In the genomic region with DNA sequence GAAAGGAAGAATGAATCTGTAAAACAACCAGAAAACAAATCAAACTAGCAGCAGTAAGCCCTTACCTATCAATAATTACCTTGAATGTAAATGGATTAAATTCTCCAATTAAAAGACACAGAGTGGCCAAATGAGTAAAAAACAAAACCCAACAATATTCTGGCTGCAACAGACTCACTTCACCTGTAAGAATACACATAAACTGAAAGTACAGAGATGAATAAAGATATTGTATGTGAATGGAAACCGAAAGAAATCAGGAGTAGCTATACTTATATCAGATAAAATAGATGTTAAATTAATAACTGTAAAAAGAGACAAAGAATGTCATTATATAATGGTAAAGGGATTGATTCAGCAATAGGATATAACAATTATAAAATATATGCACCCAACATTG, we compare ENCODE assay signal across 23 cellular contexts.
DNase-seq lines count a peak whose midpoint lies in the region; ATAC-seq lines count a peak whose summit lies in the region.
"Had no signal": no experiment of that assay in that cellular context is flagged by ENCODE, and none has a peak within 500 bp of the region (broad histone marks: within the 10 kb centered on the region; RNA-seq: fewer than 3 reads in every experiment).

No MANE protein-coding gene starts in this region.

- no peak overlapping the region for H3K18ac ChIP-seq in mesenchymal stem cell (ENCODE audit: low read depth in 1 of 2, low read length in 2 of 2)

- H3K4me1 ChIP-seq in mesenchymal stem cell (ENCODE audit: control insufficient read depth, insufficient read depth, low read depth, low read length) = no peaks in the 10 kb centered on the region

- peaks cover 18% of the 10 kb centered on the region for H3K36me3 Mint-ChIP-seq in activated naive CD8-positive, alpha-beta T cell
- peaks cover 7% of the 10 kb centered on the region for H3K36me3 Mint-ChIP-seq in activated naive CD8-positive, alpha-beta T cell treated with anti-CD3 and anti-CD28 coated beads for 36 hours
- H3K36me3 Mint-ChIP-seq in T-helper 17 cell (ENCODE audit: low read depth) = peaks cover 9% of the 10 kb centered on the region
- no peaks in the 10 kb centered on the region for H3K36me3 Mint-ChIP-seq in stimulated activated effector memory CD8-positive, alpha-beta T cell treated with anti-CD3 and anti-CD28 coated beads, Interleukin-12 subunit alpha, Interleukin-12 subunit beta, amount 100 ng/mL, for 72 hours

- ATAC-seq in HG02885 (IDR thresholded peaks at IDR 0.05; ENCODE audit: poor library complexity, unreplicated experiment) (peak; percentile 47), T-helper 17 cell (no peak)
- peak; percentile 74 for ATAC-seq in stimulated activated effector memory CD8-positive, alpha-beta T cell treated with anti-CD3 and anti-CD28 coated beads, Interleukin-12 subunit alpha, Interleukin-12 subunit beta, amount 100 ng/mL, for 72 hours
- ATAC-seq: Panc1 had no signal

- no peak overlapping the region for H2AFZ ChIP-seq in mesenchymal stem cell (ENCODE audit: low read depth, low read length)

- no peak overlapping the region for H4K91ac ChIP-seq in mesenchymal stem cell (ENCODE audit: low read length)

- H3K4me2 ChIP-seq in mesenchymal stem cell (ENCODE audit: low read length, poor library complexity, severe bottlenecking) = no peak overlapping the region

- no peaks in the 10 kb centered on the region for H3K36me3 ChIP-seq in mesenchymal stem cell (ENCODE audit: control insufficient read depth in 1 of 2, insufficient read depth in 2 of 2, low read depth in 1 of 2, low read length in 2 of 2)

- no peak overlapping the region for H3K27ac Mint-ChIP-seq in activated naive CD8-positive, alpha-beta T cell
- no peak overlapping the region for H3K27ac Mint-ChIP-seq in activated naive CD8-positive, alpha-beta T cell treated with anti-CD3 and anti-CD28 coated beads for 36 hours
- H3K27ac Mint-ChIP-seq in T-helper 17 cell = peak overlapping the region; percentile 59
- H3K27ac Mint-ChIP-seq in stimulated activated effector memory CD8-positive, alpha-beta T cell treated with anti-CD3 and anti-CD28 coated beads, Interleukin-12 subunit alpha, Interleukin-12 subunit beta, amount 100 ng/mL, for 72 hours = no peak overlapping the region

- H3K27me3 Mint-ChIP-seq in activated naive CD8-positive, alpha-beta T cell = no peaks in the 10 kb centered on the region
- no peaks in the 10 kb centered on the region for H3K27me3 Mint-ChIP-seq in activated naive CD8-positive, alpha-beta T cell treated with anti-CD3 and anti-CD28 coated beads for 36 hours
- no peaks in the 10 kb centered on the region for H3K27me3 Mint-ChIP-seq in T-helper 17 cell

- no peak overlapping the region for H2BK5ac ChIP-seq in mesenchymal stem cell (ENCODE audit: low read depth, low read length, poor library complexity, severe bottlenecking)

- peaks cover 5% of the 10 kb centered on the region for H3K9me3 ChIP-seq in T-helper 17 cell (ENCODE audit: control insufficient read depth, low read length, poor library complexity, severe bottlenecking)
- H3K9me3 ChIP-seq in mesenchymal stem cell (ENCODE audit: control insufficient read depth, low read length) = peaks cover 61% of the 10 kb centered on the region

- no peak overlapping the region for H3K23ac ChIP-seq in mesenchymal stem cell (ENCODE audit: low read length in 2 of 2)

- H4K8ac ChIP-seq in mesenchymal stem cell (ENCODE audit: low read length) = no peak overlapping the region

- H3K4me3 ChIP-seq in mesenchymal stem cell (ENCODE audit: insufficient read depth in 1 of 2, low read depth in 1 of 2, low read length in 2 of 2) = no peak overlapping the region

- H3K14ac ChIP-seq in mesenchymal stem cell (ENCODE audit: low read length in 2 of 2) = no peak overlapping the region

- no peaks in the 10 kb centered on the region for H3K27me3 ChIP-seq in mesenchymal stem cell (ENCODE audit: control insufficient read depth in 1 of 2, insufficient read depth in 1 of 2, low read length in 2 of 2)

- no peak overlapping the region for H3K4ac ChIP-seq in mesenchymal stem cell (ENCODE audit: low read depth in 1 of 2, low read length in 2 of 2)

- peaks cover 33% of the 10 kb centered on the region for H3K9me3 Mint-ChIP-seq in activated naive CD8-positive, alpha-beta T cell (ENCODE audit: low read depth)
- H3K9me3 Mint-ChIP-seq in activated naive CD8-positive, alpha-beta T cell treated with anti-CD3 and anti-CD28 coated beads for 36 hours = peaks cover 27% of the 10 kb centered on the region
- H3K9me3 Mint-ChIP-seq in stimulated activated effector memory CD8-positive, alpha-beta T cell treated with anti-CD3 and anti-CD28 coated beads, Interleukin-12 subunit alpha, Interleukin-12 subunit beta, amount 100 ng/mL, for 72 hours = peaks cover 28% of the 10 kb centered on the region

- no peak for DNase-seq in activated naive CD8-positive, alpha-beta T cell treated with anti-CD3 and anti-CD28 coated beads for 36 hours
- DNase-seq in T-helper 17 cell (no peak), NCI-H2196 treated with DMSO at 0.1 percent for 48 hours (lab: John Stamatoyannopoulos, UW; ENCODE audit: unreplicated experiment) (no peak), mesenchymal stem cell (no peak)
- DNase-seq in stimulated activated effector memory CD8-positive, alpha-beta T cell treated with anti-CD3 and anti-CD28 coated beads, Interleukin-12 subunit alpha, Interleukin-12 subunit beta, amount 100 ng/mL, for 72 hours (ENCODE audit: low spot score in 2 of 2) = no peak
- DNase-seq: C1 segment of cervical spinal cord, Calu3, DND-41, HCEC 1CT, IMR-90, KG1, NCI-H1048, NCI-H1417, NCI-H1694, NCI-H2029 treated with DMSO at 0.1 percent for 48 hours, NCI-H226, NCI-H510A, NCI-H69, SHP77 had no signal

- no CpG with 5 or more reads among the region's 1 CpG for WGBS in mesenchymal stem cell

- no peak overlapping the region for H2BK120ac ChIP-seq in mesenchymal stem cell (ENCODE audit: low read depth, low read length)

- H2AK5ac ChIP-seq in mesenchymal stem cell (ENCODE audit: low read length, severe bottlenecking) = no peak overlapping the region

- no peak overlapping the region for H3K27ac ChIP-seq in mesenchymal stem cell (ENCODE audit: low read length, poor library complexity, severe bottlenecking)
- H3K27ac ChIP-seq: RWPE1 had no signal

- peak overlapping the region; percentile 9 for H3K4me3 Mint-ChIP-seq in activated naive CD8-positive, alpha-beta T cell
- H3K4me3 Mint-ChIP-seq in activated naive CD8-positive, alpha-beta T cell treated with anti-CD3 and anti-CD28 coated beads for 36 hours = no peak overlapping the region
- peak overlapping the region; percentile 69 for H3K4me3 Mint-ChIP-seq in T-helper 17 cell
- H3K4me3 Mint-ChIP-seq in stimulated activated effector memory CD8-positive, alpha-beta T cell treated with anti-CD3 and anti-CD28 coated beads, Interleukin-12 subunit alpha, Interleukin-12 subunit beta, amount 100 ng/mL, for 72 hours = no peak overlapping the region

- H3K9ac ChIP-seq in mesenchymal stem cell (ENCODE audit: low read length) = no peak overlapping the region

- H2BK12ac ChIP-seq in mesenchymal stem cell (ENCODE audit: low read length in 2 of 2) = no peak overlapping the region

- peaks cover 6% of the 10 kb centered on the region for H3K4me1 Mint-ChIP-seq in activated naive CD8-positive, alpha-beta T cell (ENCODE audit: low read depth)
- peaks cover 8% of the 10 kb centered on the region for H3K4me1 Mint-ChIP-seq in activated naive CD8-positive, alpha-beta T cell treated with anti-CD3 and anti-CD28 coated beads for 36 hours
- H3K4me1 Mint-ChIP-seq in T-helper 17 cell = peaks cover 13% of the 10 kb centered on the region
- peaks cover 17% of the 10 kb centered on the region for H3K4me1 Mint-ChIP-seq in stimulated activated effector memory CD8-positive, alpha-beta T cell treated with anti-CD3 and anti-CD28 coated beads, Interleukin-12 subunit alpha, Interleukin-12 subunit beta, amount 100 ng/mL, for 72 hours

- no peak overlapping the region for H2BK15ac ChIP-seq in mesenchymal stem cell (ENCODE audit: low read depth, poor library complexity, severe bottlenecking)

- H3K79me1 ChIP-seq in mesenchymal stem cell (replicated peaks; ENCODE audit: low read length, poor library complexity, severe bottlenecking) = no peaks in the 10 kb centered on the region

Comparison
In these comparisons a context has a peak if more than half of its experiments do, and no peak if none do; other contexts are left out.
1. H3K4me3 Mint-ChIP-seq: peak in activated naive CD8-positive, alpha-beta T cell (single experiment) and T-helper 17 cell (single experiment); none in activated naive CD8-positive, alpha-beta T cell treated with anti-CD3 and anti-CD28 coated beads for 36 hours (single experiment) and stimulated activated effector memory CD8-positive, alpha-beta T cell treated with anti-CD3 and anti-CD28 coated beads, Interleukin-12 subunit alpha, Interleukin-12 subunit beta, amount 100 ng/mL, for 72 hours (single experiment).